Comparison of ENCODE assay signal across 16 cellular contexts in the genomic region with DNA sequence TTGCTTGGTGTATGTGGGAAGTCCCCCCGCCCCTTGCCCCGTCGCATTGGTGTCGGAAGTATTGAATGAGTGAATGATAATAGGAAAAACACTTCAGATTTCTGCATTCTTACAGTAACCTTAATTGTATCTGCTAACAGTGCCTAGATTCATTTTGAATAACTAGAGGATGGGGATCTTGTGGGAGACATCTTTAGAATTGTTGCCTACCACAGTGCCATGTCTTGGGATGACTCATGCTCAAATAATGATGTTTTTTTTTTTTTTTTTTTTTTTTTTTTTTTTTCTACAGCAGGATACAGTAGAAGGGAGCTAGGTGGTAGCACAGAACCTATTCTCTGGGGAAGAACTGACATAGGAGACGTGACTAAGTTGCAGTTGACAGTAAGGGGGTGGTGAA.
DNase-seq lines count a peak whose midpoint lies in the region; ATAC-seq and TF ChIP-seq lines count a peak whose summit lies in the region.
"Had no signal": no experiment of that assay in that cellular context is flagged by ENCODE, and none has a peak within 500 bp of the region (broad histone marks: within the 10 kb centered on the region; RNA-seq: fewer than 3 reads in every experiment).

No MANE protein-coding gene starts in this region.

- TF ChIP-seq CTCF in mammary epithelial cell (conservative IDR thresholded peaks at IDR 0.05 in 1 of 2, IDR thresholded peaks at IDR 0.05 in 1 of 2; ENCODE audit: extremely low read depth in 1 of 2, insufficient read depth in 1 of 2, low read depth in 1 of 2, low read length in 2 of 2): no peak
- TF ChIP-seq CTCF in CD14-positive monocyte (IDR thresholded peaks at IDR 0.05): no peak

- H3K9me3 Mint-ChIP-seq in CD14-positive monocyte: peaks cover 0 to 9% (median 4%) of the 10 kb centered on the region in 7 donors
- H3K9me3 Mint-ChIP-seq: activated T-cell treated with anti-CD3 and anti-CD28 coated beads, Interleukin-2, amount 50 U/mL, for 72 hours had no signal

- no peaks in the 10 kb centered on the region for H3K36me3 ChIP-seq in HUES48 (ENCODE audit: control insufficient read depth, insufficient read depth, low read length)
- no peaks in the 10 kb centered on the region for H3K36me3 ChIP-seq in mammary epithelial cell (ENCODE audit: insufficient read depth, low read length)

- H3K27ac Mint-ChIP-seq in CD14-positive monocyte: no peak overlapping the region
- H3K27ac Mint-ChIP-seq: activated T-cell treated with anti-CD3 and anti-CD28 coated beads, Interleukin-2, amount 50 U/mL, for 72 hours; B cell; brain had no signal

- H3K4me1 Mint-ChIP-seq in CD14-positive monocyte: no peaks in the 10 kb centered on the region
- H3K4me1 Mint-ChIP-seq: B cell had no signal

- CTCF ChIA-PET in mammary epithelial cell (lab: Charles Lee; ENCODE audit: low non-redundant PET): no interaction called here

- in situ Hi-C loops in mammary epithelial cell (cut with MboI; ENCODE audit: low sequenced_read_pairs in 2 of 2): no loop called here

- ATAC-seq in GM21526 (IDR thresholded peaks at IDR 0.05; ENCODE audit: low FRiP score, unreplicated experiment): no peak
- ATAC-seq: activated T-cell treated with anti-CD3 and anti-CD28 coated beads, Interleukin-2, amount 50 U/mL, for 72 hours had no signal

- no peaks in the 10 kb centered on the region for H3K27me3 Mint-ChIP-seq in CD14-positive monocyte (ENCODE audit: low read depth in 3 of 3)
- H3K27me3 Mint-ChIP-seq: B cell, brain had no signal

- DNase-seq in EH (ENCODE audit: low read depth) (peak; percentile 29), mammary epithelial cell (peak; percentile 17), kidney tubule cell (ENCODE audit: low spot score) (peak; percentile 71), CD14-positive monocyte (ENCODE audit: low spot score) (no peak), medulla oblongata (ENCODE audit: extremely low spot score) (no peak), GF-D8 (lab: John Stamatoyannopoulos, UW) (no peak)
- DNase-seq: activated CD4-positive, alpha-beta T cell treated with anti-CD3 and anti-CD28 coated beads for 48 hours; activated T-cell treated with anti-CD3 and anti-CD28 coated beads, Interleukin-2, amount 50 U/mL, for 72 hours; effector memory CD4-positive, alpha-beta T cell; NCI-H1092 treated with DMSO at 0.1 percent for 48 hours; SIG-M5; T-helper 9 cell had no signal

- no peaks in the 10 kb centered on the region for H4K20me1 ChIP-seq in mammary epithelial cell (ENCODE audit: insufficient read depth, low read length)

- H3K4me1 ChIP-seq in HUES48 (ENCODE audit: control insufficient read depth, insufficient read depth, low read length): peaks cover 8% of the 10 kb centered on the region; the same call in 1 of the 2 replicates
- peaks cover 17% of the 10 kb centered on the region for H3K4me1 ChIP-seq in mammary epithelial cell (ENCODE audit: insufficient read depth, low read length)

- H3K4me3 Mint-ChIP-seq in CD14-positive monocyte: no peak overlapping the region
- H3K4me3 Mint-ChIP-seq: activated T-cell treated with anti-CD3 and anti-CD28 coated beads, Interleukin-2, amount 50 U/mL, for 72 hours; B cell; brain had no signal

- H3K9me3 ChIP-seq in HUES48 (ENCODE audit: control insufficient read depth, insufficient read depth, low read length): no peaks in the 10 kb centered on the region
- H3K9me3 ChIP-seq in mammary epithelial cell (replicated peaks; ENCODE audit: insufficient read depth, low read length): no peaks in the 10 kb centered on the region

- H3K79me2 ChIP-seq in mammary epithelial cell (ENCODE audit: insufficient read depth, low read length): no peaks in the 10 kb centered on the region

- H3K36me3 Mint-ChIP-seq in CD14-positive monocyte: no peaks in the 10 kb centered on the region
- H3K36me3 Mint-ChIP-seq: brain had no signal

- H3K4me2 ChIP-seq in mammary epithelial cell (ENCODE audit: insufficient read depth, low read depth, low read length): no peak overlapping the region

- H3K9ac ChIP-seq in HUES48 (ENCODE audit: low read depth, low read length): no peak overlapping the region
- H3K9ac ChIP-seq in mammary epithelial cell (ENCODE audit: insufficient read depth, low read length): no peak overlapping the region

- H2AFZ ChIP-seq in mammary epithelial cell (ENCODE audit: low read depth, low read length): no peak overlapping the region

- H3K27ac ChIP-seq in HUES48 (ENCODE audit: low read depth, low read length) (peak overlapping the region; percentile 38), mammary epithelial cell (ENCODE audit: insufficient read depth, low read depth, low read length) (no peak overlapping the region)

- intact Hi-C loops in mammary epithelial cell (cut with micrococcal nuclease) (no loop called here), CD14-positive monocyte (cut with micrococcal nuclease) (no loop called here)

- no TSS peak for BruUV-seq in mammary epithelial cell (replicated peaks; lab: Mats Ljungman, UMichigan)

- H3K4me3 ChIP-seq in HUES48 (ENCODE audit: low read depth, low read length) (no peak overlapping the region), mammary epithelial cell (replicated peaks in 1 of 3; ENCODE audit: insufficient read depth in 1 of 3, low read depth in 2 of 3, low read length in 3 of 3) (no peak overlapping the region)

- WGBS in mammary epithelial cell (ENCODE audit: low coverage, missing lambda C conversion rate): 77% methylated on average over 5 of the region's 5 CpGs

- dilution Hi-C loops in mammary epithelial cell (cut with HindIII; ENCODE audit: low sequenced_read_pairs): no loop called here

- H3K27me3 ChIP-seq in HUES48 (ENCODE audit: control insufficient read depth, insufficient read depth, low read length) (no peaks in the 10 kb centered on the region), mammary epithelial cell (ENCODE audit: insufficient read depth, low read length) (no peaks in the 10 kb centered on the region)

Comparison
In these comparisons a context has a peak if more than half of its experiments do, and no peak if none do; other contexts are left out.
1. DNase-seq: peak in EH (single experiment), mammary epithelial cell (single experiment) and kidney tubule cell (single experiment); none in CD14-positive monocyte (single experiment), medulla oblongata (single experiment) and GF-D8 (single experiment).